ENCODE assay signal across 16 cellular contexts in the genomic region with DNA sequence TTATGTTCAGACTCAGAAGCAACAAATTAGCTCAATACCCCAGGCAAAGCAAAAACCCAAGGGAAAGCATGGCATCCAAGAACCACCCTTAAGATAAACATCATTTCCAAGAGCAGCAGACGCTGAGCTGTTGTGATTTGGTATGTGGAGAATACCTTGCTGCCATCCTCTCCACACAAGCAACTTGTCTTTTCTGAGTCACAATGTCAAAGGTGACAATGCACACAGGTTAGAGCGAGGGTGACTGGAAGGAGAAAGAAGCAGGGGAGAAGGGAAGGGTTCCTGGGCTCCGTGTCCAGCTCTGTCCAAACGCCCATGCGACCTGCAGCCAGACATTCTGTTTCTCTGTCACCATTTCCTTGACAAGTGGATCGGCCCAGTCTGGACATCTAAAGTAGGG.
"Had no signal": no experiment of that assay in that cellular context is flagged by ENCODE, and none has a peak within 500 bp of the region (broad histone marks: within the 10 kb centered on the region; RNA-seq: fewer than 3 reads in every experiment).

No MANE protein-coding gene starts in this region.

- H3K4me3 Mint-ChIP-seq: activated CD4-positive, alpha-beta T cell treated with anti-CD3 and anti-CD28 coated beads, Interleukin-2, amount 10 ng/mL, durations not matched to agents 7 days and 5 days; activated naive CD4-positive, alpha-beta T cell treated with anti-CD3 and anti-CD28 coated beads, Interleukin-2, amount 10 ng/mL, durations not matched to agents 7 days and 5 days; nephron; stimulated activated naive CD8-positive, alpha-beta T cell treated with anti-CD3 and anti-CD28 coated beads, Interleukin-15, amount 100 ng/mL, for 72 hours had no signal

- H3K27ac ChIP-seq: prostate gland, tibial artery had no signal

- ATAC-seq: stimulated activated naive CD8-positive, alpha-beta T cell treated with anti-CD3 and anti-CD28 coated beads, Interleukin-15, amount 100 ng/mL, for 72 hours had no signal

- H3K36me3 Mint-ChIP-seq: activated naive CD4-positive, alpha-beta T cell treated with anti-CD3 and anti-CD28 coated beads, Interleukin-2, amount 10 ng/mL, durations not matched to agents 7 days and 5 days had no signal

- DNase-seq: activated CD4-positive, alpha-beta T cell treated with anti-CD3 and anti-CD28 coated beads, Interleukin-2, amount 10 ng/mL, durations not matched to agents 7 days and 5 days; activated CD4-positive, CD25-positive, alpha-beta regulatory T cell; activated CD8-positive, alpha-beta memory T cell treated with anti-CD3 and anti-CD28 coated beads for 24 hours; activated naive CD4-positive, alpha-beta T cell treated with anti-CD3 and anti-CD28 coated beads, Interleukin-2, amount 10 ng/mL, durations not matched to agents 7 days and 5 days; erythroblast; hypothalamus; left cardiac atrium; stimulated activated CD4-positive, alpha-beta T cell treated with anti-CD3 and anti-CD28 coated beads, Interleukin-15, amount 100 ng/mL, for 24 hours; stimulated activated CD4-positive, alpha-beta T cell treated with anti-CD3 and anti-CD28 coated beads, Interleukin-4, amount 100 ng/mL, for 24 hours; stimulated activated naive CD8-positive, alpha-beta T cell treated with anti-CD3 and anti-CD28 coated beads, Interleukin-15, amount 100 ng/mL, for 72 hours; T-helper 2 cell; tibial artery had no signal

- H3K9me3 ChIP-seq: prostate gland, tibial artery had no signal

- H3K36me3 ChIP-seq: prostate gland, tibial artery had no signal

- H3K9me3 Mint-ChIP-seq: activated CD4-positive, alpha-beta T cell treated with anti-CD3 and anti-CD28 coated beads, Interleukin-2, amount 10 ng/mL, durations not matched to agents 7 days and 5 days; activated naive CD4-positive, alpha-beta T cell treated with anti-CD3 and anti-CD28 coated beads, Interleukin-2, amount 10 ng/mL, durations not matched to agents 7 days and 5 days; activated T-helper 2 cell treated with anti-CD3 and anti-CD28 coated beads, Interferon-gamma antibody, Interleukin-2, Interleukin-4, amounts not matched to agents 10 μg/mL and 5 μg/mL and 100 μg/mL, durations not matched to agents 14 hours and 24 hours and 36 hours; nephron; stimulated activated naive CD8-positive, alpha-beta T cell treated with anti-CD3 and anti-CD28 coated beads, Interleukin-15, amount 100 ng/mL, for 72 hours had no signal

- H3K4me3 ChIP-seq: prostate gland, tibial artery had no signal

- H3K4me1 ChIP-seq: prostate gland had no signal

- H3K4me1 Mint-ChIP-seq: activated CD4-positive, alpha-beta T cell treated with anti-CD3 and anti-CD28 coated beads, Interleukin-2, amount 10 ng/mL, durations not matched to agents 7 days and 5 days had no signal

- H3K27ac Mint-ChIP-seq: activated CD4-positive, alpha-beta T cell treated with anti-CD3 and anti-CD28 coated beads, Interleukin-2, amount 10 ng/mL, durations not matched to agents 7 days and 5 days; activated naive CD4-positive, alpha-beta T cell treated with anti-CD3 and anti-CD28 coated beads, Interleukin-2, amount 10 ng/mL, durations not matched to agents 7 days and 5 days; activated T-helper 2 cell treated with anti-CD3 and anti-CD28 coated beads, Interferon-gamma antibody, Interleukin-2, Interleukin-4, amounts not matched to agents 10 μg/mL and 5 μg/mL and 100 μg/mL, durations not matched to agents 14 hours and 24 hours and 36 hours; nephron; stimulated activated naive CD8-positive, alpha-beta T cell treated with anti-CD3 and anti-CD28 coated beads, Interleukin-15, amount 100 ng/mL, for 72 hours had no signal

- FAIRE-seq: TTC549 had no signal
